Comparison of ENCODE assay signal across 30 cellular contexts in genomic region chr12:91424506-91424905, GRCh38.
"Had no signal": no experiment of that assay in that cellular context is flagged by ENCODE, and none has a peak within 500 bp of the region (broad histone marks: within the 10 kb centered on the region; RNA-seq: fewer than 3 reads in every experiment).

No MANE protein-coding gene starts in this region.

- H3K4me3 ChIP-seq: ascending aorta, breast epithelium, cardiac muscle cell, coronary artery, dorsolateral prefrontal cortex had no signal

- H3K4me1 Mint-ChIP-seq: activated CD4-positive, alpha-beta memory T cell treated with anti-CD3 and anti-CD28 coated beads, Interleukin-2, amount 10 ng/mL, durations not matched to agents 7 days and 5 days; activated CD4-positive, alpha-beta T cell treated with anti-CD3 and anti-CD28 coated beads for 36 hours; activated CD4-positive, alpha-beta T cell treated with anti-CD3 and anti-CD28 coated beads, Interleukin-2, amount 10 ng/mL, durations not matched to agents 24 days and 14 days; activated naive CD4-positive, alpha-beta T cell treated with anti-CD3 and anti-CD28 coated beads, Interleukin-2, amount 10 ng/mL, durations not matched to agents 7 days and 5 days; activated naive CD8-positive, alpha-beta T cell treated with anti-CD3 and anti-CD28 coated beads, Interleukin-2, amount 10 ng/mL, durations not matched to agents 7 days and 5 days; central memory CD8-positive, alpha-beta T cell; T-helper 17 cell had no signal

- H3K27me3 ChIP-seq: ascending aorta, breast epithelium, cardiac muscle cell, dorsolateral prefrontal cortex had no signal

- H3K27me3 Mint-ChIP-seq: activated CD4-positive, alpha-beta memory T cell treated with anti-CD3 and anti-CD28 coated beads, Interleukin-2, amount 10 ng/mL, durations not matched to agents 7 days and 5 days; activated CD4-positive, alpha-beta T cell treated with anti-CD3 and anti-CD28 coated beads for 36 hours; activated naive CD4-positive, alpha-beta T cell treated with anti-CD3 and anti-CD28 coated beads, Interleukin-2, amount 10 ng/mL, durations not matched to agents 7 days and 5 days; activated T-cell treated with anti-CD3 and anti-CD28 coated beads, Interleukin-2, amount 50 U/mL, for 24 hours; brain; dendritic cell treated with granulocyte-macrophage colony-stimulating factor and Interleukin-4, amounts not matched to agents 40 ng/mL and 50 ng/mL, for 4 days had no signal

- DNase-seq: activated CD4-positive, alpha-beta memory T cell treated with anti-CD3 and anti-CD28 coated beads, Interleukin-2, amount 10 ng/mL, durations not matched to agents 7 days and 5 days; activated CD4-positive, alpha-beta T cell treated with anti-CD3 and anti-CD28 coated beads for 36 hours; activated CD4-positive, alpha-beta T cell treated with anti-CD3 and anti-CD28 coated beads, Interleukin-2, amount 10 ng/mL, durations not matched to agents 24 days and 14 days; activated CD4-positive, CD25-positive, alpha-beta regulatory T cell; activated CD4-positive, CD25-positive, alpha-beta regulatory T cell treated with anti-CD3 and anti-CD28 coated beads, Interleukin-2, amount 50 U/mL, for 72 hours; activated CD8-positive, alpha-beta memory T cell treated with anti-CD3 and anti-CD28 coated beads, Interleukin-2, amount 50 U/mL, for 48 hours; activated gamma-delta T cell; activated naive CD4-positive, alpha-beta T cell; activated naive CD4-positive, alpha-beta T cell treated with anti-CD3 and anti-CD28 coated beads, Interleukin-2, amount 10 ng/mL, durations not matched to agents 7 days and 5 days; activated naive CD8-positive, alpha-beta T cell treated with anti-CD3 and anti-CD28 coated beads, Interleukin-2, amount 10 ng/mL, durations not matched to agents 7 days and 5 days; activated T-cell treated with anti-CD3 and anti-CD28 coated beads for 4 hours; activated T-cell treated with anti-CD3 and anti-CD28 coated beads, Interleukin-2, amount 50 U/mL, for 24 hours; activated T-cell treated with anti-CD3 and anti-CD28 coated beads, Interleukin-2, amount 50 U/mL, for 72 hours; dorsolateral prefrontal cortex; effector memory CD4-positive, alpha-beta T cell; endodermal cell; foreskin fibroblast; T-helper 1 cell; T-helper 17 cell had no signal

- H3K27ac Mint-ChIP-seq: activated CD4-positive, alpha-beta memory T cell treated with anti-CD3 and anti-CD28 coated beads, Interleukin-2, amount 10 ng/mL, durations not matched to agents 7 days and 5 days; activated CD4-positive, alpha-beta T cell treated with anti-CD3 and anti-CD28 coated beads for 36 hours; activated CD4-positive, alpha-beta T cell treated with anti-CD3 and anti-CD28 coated beads, Interleukin-2, amount 10 ng/mL, durations not matched to agents 24 days and 14 days; activated naive CD4-positive, alpha-beta T cell treated with anti-CD3 and anti-CD28 coated beads, Interleukin-2, amount 10 ng/mL, durations not matched to agents 7 days and 5 days; activated naive CD4-positive, alpha-beta T cell treated with anti-CD3 and anti-CD28 coated beads, Interleukin-2, amount 50 U/mL, for 72 hours; activated naive CD8-positive, alpha-beta T cell treated with anti-CD3 and anti-CD28 coated beads, Interleukin-2, amount 10 ng/mL, durations not matched to agents 7 days and 5 days; activated T-cell treated with anti-CD3 and anti-CD28 coated beads, Interleukin-2, amount 50 U/mL, for 24 hours; activated T-cell treated with anti-CD3 and anti-CD28 coated beads, Interleukin-2, amount 50 U/mL, for 72 hours; dendritic cell treated with granulocyte-macrophage colony-stimulating factor and Interleukin-4, amounts not matched to agents 40 ng/mL and 50 ng/mL, for 4 days; endodermal cell; T-helper 17 cell; T-helper 2 cell treated with Interferon-gamma antibody and Interleukin-4, amounts not matched to agents 5 μg/mL and 100 μg/mL, for 36 hours had no signal

- H3K9me3 Mint-ChIP-seq: activated CD4-positive, alpha-beta memory T cell treated with anti-CD3 and anti-CD28 coated beads, Interleukin-2, amount 10 ng/mL, durations not matched to agents 7 days and 5 days; activated CD4-positive, alpha-beta T cell treated with anti-CD3 and anti-CD28 coated beads, Interleukin-2, amount 10 ng/mL, durations not matched to agents 24 days and 14 days; activated naive CD4-positive, alpha-beta T cell treated with anti-CD3 and anti-CD28 coated beads, Interleukin-2, amount 10 ng/mL, durations not matched to agents 7 days and 5 days; activated naive CD4-positive, alpha-beta T cell treated with anti-CD3 and anti-CD28 coated beads, Interleukin-2, amount 50 U/mL, for 72 hours; activated naive CD8-positive, alpha-beta T cell treated with anti-CD3 and anti-CD28 coated beads, Interleukin-2, amount 10 ng/mL, durations not matched to agents 7 days and 5 days; activated T-cell treated with anti-CD3 and anti-CD28 coated beads, Interleukin-2, amount 50 U/mL, for 24 hours; activated T-cell treated with anti-CD3 and anti-CD28 coated beads, Interleukin-2, amount 50 U/mL, for 72 hours; brain; central memory CD8-positive, alpha-beta T cell; dendritic cell treated with granulocyte-macrophage colony-stimulating factor and Interleukin-4, amounts not matched to agents 40 ng/mL and 50 ng/mL, for 4 days; endodermal cell; T-helper 2 cell treated with Interferon-gamma antibody and Interleukin-4, amounts not matched to agents 5 μg/mL and 100 μg/mL, for 36 hours had no signal

- FAIRE-seq: frontal cortex had no signal

- H3K36me3 Mint-ChIP-seq: activated naive CD4-positive, alpha-beta T cell treated with anti-CD3 and anti-CD28 coated beads, Interleukin-2, amount 10 ng/mL, durations not matched to agents 7 days and 5 days; activated naive CD4-positive, alpha-beta T cell treated with anti-CD3 and anti-CD28 coated beads, Interleukin-2, amount 50 U/mL, for 72 hours; activated naive CD8-positive, alpha-beta T cell treated with anti-CD3 and anti-CD28 coated beads, Interleukin-2, amount 10 ng/mL, durations not matched to agents 7 days and 5 days; brain had no signal

- ATAC-seq: activated CD4-positive, alpha-beta T cell treated with anti-CD3 and anti-CD28 coated beads for 36 hours; activated naive CD4-positive, alpha-beta T cell treated with anti-CD3 and anti-CD28 coated beads, Interleukin-2, amount 50 U/mL, for 72 hours; activated T-cell treated with anti-CD3 and anti-CD28 coated beads, Interleukin-2, amount 50 U/mL, for 72 hours; esophagus mucosa; T-helper 17 cell had no signal

- H3K27ac ChIP-seq: ascending aorta, breast epithelium, cardiac muscle cell, coronary artery had no signal

- H3K9me3 ChIP-seq: ascending aorta, breast epithelium had no signal

- H3K4me3 Mint-ChIP-seq: activated CD4-positive, alpha-beta memory T cell treated with anti-CD3 and anti-CD28 coated beads, Interleukin-2, amount 10 ng/mL, durations not matched to agents 7 days and 5 days; activated CD4-positive, alpha-beta T cell treated with anti-CD3 and anti-CD28 coated beads for 36 hours; activated CD4-positive, alpha-beta T cell treated with anti-CD3 and anti-CD28 coated beads, Interleukin-2, amount 10 ng/mL, durations not matched to agents 24 days and 14 days; activated naive CD4-positive, alpha-beta T cell treated with anti-CD3 and anti-CD28 coated beads, Interleukin-2, amount 10 ng/mL, durations not matched to agents 7 days and 5 days; activated naive CD8-positive, alpha-beta T cell treated with anti-CD3 and anti-CD28 coated beads, Interleukin-2, amount 10 ng/mL, durations not matched to agents 7 days and 5 days; activated T-cell treated with anti-CD3 and anti-CD28 coated beads, Interleukin-2, amount 50 U/mL, for 24 hours; activated T-cell treated with anti-CD3 and anti-CD28 coated beads, Interleukin-2, amount 50 U/mL, for 72 hours; brain; central memory CD8-positive, alpha-beta T cell; dendritic cell treated with granulocyte-macrophage colony-stimulating factor and Interleukin-4, amounts not matched to agents 40 ng/mL and 50 ng/mL, for 4 days; endodermal cell; T-helper 17 cell; T-helper 2 cell treated with Interferon-gamma antibody and Interleukin-4, amounts not matched to agents 5 μg/mL and 100 μg/mL, for 36 hours had no signal

- H3K4me1 ChIP-seq: ascending aorta, breast epithelium had no signal

- H3K36me3 ChIP-seq: ascending aorta, breast epithelium, cardiac muscle cell had no signal
